Comparison of ENCODE assay signal across 1 cellular context in the genomic region with DNA sequence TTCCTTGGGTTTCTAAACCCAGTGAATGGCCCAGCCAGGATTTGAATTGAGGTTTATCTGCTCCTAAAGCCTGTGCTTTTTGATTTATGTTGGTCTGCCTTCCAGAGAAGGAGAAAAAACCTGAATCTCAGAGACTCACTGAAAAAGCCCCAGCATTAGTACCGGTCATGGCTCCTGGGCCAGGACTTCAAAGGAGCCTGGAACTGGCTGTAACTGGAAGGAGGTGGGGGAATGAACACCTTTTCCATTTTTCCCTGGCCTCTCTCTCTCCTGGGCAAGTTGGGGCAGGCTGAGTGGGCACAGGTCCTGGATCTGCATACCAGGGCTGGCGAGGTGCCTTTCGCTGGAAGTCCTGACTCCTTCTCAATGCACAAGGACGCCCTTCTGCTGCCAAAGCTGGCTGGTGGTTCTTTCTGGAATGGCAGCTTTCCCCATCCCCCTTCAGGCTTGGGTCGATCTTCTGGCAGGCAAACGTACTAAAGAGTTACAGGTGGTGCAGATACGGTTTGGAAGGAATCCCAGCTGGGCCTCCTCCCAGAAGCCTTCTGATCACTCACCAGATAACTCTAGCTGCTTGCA.
TF ChIP-seq lines count a peak whose summit lies in the region.

No MANE protein-coding gene starts in this region.

TF ChIP-seq in GM23338, 12 proteins besides CTCF, POLR2A, EP300 and RAD21 (continued from another document):
- TF ChIP-seq, protein P1, sequence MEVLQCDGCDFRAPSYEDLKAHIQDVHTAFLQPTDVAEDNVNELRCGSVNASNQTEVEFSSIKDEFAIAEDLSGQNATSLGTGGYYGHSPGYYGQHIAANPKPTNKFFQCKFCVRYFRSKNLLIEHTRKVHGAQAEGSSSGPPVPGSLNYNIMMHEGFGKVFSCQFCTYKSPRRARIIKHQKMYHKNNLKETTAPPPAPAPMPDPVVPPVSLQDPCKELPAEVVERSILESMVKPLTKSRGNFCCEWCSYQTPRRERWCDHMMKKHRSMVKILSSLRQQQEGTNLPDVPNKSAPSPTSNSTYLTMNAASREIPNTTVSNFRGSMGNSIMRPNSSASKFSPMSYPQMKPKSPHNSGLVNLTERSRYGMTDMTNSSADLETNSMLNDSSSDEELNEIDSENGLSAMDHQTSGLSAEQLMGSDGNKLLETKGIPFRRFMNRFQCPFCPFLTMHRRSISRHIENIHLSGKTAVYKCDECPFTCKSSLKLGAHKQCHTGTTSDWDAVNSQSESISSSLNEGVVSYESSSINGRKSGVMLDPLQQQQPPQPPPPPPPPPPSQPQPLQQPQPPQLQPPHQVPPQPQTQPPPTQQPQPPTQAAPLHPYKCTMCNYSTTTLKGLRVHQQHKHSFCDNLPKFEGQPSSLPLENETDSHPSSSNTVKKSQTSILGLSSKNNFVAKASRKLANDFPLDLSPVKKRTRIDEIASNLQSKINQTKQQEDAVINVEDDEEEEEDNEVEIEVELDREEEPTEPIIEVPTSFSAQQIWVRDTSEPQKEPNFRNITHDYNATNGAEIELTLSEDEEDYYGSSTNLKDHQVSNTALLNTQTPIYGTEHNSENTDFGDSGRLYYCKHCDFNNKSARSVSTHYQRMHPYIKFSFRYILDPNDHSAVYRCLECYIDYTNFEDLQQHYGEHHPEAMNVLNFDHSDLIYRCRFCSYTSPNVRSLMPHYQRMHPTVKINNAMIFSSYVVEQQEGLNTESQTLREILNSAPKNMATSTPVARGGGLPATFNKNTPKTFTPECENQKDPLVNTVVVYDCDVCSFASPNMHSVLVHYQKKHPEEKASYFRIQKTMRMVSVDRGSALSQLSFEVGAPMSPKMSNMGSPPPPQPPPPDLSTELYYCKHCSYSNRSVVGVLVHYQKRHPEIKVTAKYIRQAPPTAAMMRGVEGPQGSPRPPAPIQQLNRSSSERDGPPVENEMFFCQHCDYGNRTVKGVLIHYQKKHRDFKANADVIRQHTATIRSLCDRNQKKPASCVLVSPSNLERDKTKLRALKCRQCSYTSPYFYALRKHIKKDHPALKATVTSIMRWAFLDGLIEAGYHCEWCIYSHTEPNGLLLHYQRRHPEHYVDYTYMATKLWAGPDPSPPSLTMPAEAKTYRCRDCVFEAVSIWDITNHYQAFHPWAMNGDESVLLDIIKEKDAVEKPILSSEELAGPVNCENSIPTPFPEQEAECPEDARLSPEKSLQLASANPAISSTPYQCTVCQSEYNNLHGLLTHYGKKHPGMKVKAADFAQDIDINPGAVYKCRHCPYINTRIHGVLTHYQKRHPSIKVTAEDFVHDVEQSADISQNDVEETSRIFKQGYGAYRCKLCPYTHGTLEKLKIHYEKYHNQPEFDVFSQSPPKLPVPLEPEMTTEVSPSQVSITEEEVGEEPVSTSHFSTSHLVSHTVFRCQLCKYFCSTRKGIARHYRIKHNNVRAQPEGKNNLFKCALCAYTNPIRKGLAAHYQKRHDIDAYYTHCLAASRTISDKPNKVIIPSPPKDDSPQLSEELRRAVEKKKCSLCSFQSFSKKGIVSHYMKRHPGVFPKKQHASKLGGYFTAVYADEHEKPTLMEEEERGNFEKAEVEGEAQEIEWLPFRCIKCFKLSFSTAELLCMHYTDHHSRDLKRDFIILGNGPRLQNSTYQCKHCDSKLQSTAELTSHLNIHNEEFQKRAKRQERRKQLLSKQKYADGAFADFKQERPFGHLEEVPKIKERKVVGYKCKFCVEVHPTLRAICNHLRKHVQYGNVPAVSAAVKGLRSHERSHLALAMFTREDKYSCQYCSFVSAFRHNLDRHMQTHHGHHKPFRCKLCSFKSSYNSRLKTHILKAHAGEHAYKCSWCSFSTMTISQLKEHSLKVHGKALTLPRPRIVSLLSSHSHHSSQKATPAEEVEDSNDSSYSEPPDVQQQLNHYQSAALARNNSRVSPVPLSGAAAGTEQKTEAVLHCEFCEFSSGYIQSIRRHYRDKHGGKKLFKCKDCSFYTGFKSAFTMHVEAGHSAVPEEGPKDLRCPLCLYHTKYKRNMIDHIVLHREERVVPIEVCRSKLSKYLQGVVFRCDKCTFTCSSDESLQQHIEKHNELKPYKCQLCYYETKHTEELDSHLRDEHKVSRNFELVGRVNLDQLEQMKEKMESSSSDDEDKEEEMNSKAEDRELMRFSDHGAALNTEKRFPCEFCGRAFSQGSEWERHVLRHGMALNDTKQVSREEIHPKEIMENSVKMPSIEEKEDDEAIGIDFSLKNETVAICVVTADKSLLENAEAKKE (CRISPR knock-in tag; IDR thresholded peaks at IDR 0.05), result no peak
- TF ChIP-seq CREB1 (CRISPR knock-in tag; IDR thresholded peaks at IDR 0.05; ENCODE audit: low read depth), result no peak
